20 cellular contexts compared by ENCODE assay signal in the genomic region with DNA sequence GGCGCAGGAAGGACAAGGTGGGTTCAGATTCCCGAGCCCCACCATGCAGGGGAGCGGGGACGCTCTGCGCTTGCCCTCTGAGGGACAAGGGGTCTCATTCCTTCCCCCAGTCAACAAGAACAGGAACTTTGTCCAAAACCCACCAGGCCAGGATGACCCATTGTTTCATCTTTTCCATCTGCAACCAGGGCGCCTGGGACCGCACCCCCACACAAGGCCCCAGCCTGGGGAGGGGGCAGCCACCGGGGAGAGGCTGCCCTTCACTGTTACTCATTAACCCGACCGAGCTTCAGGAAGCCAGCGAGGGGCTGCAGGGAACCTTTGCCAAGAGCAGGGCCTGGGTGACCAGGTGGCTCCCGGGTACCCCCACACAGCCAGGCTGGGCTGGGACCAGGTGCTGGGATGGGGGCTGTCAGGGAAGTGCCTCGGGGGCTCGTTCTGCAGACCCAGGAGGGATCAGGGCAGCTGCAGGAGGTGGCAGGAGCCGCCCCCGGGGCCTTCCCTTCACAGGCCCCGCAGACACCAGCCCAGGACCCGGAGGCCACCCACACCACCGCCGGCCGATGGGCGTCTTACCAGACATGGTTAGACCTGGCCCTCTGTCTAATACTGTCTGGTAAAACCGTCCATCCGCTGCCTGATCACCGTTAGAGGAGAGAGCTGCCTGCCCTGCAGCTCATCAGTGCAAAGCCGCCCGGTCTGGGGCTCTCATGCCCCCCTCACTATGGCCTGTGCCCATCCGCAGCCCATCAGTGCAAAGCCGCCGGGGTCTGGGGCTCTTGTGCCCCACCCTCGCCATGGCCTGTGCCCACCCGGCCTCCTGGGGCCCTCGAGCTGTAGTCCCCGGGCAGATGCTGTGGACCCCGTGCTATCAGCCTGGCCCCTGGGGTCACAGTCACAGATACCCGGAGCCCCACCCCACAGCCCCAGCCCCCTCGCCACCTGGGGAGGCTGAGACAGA. TPM values are rescaled to one million over a fixed set of nuclear protein-coding genes. Genes with fewer than 3 reads are reported as not detected.
DNase-seq lines count a peak whose midpoint lies in the region; ATAC-seq and TF ChIP-seq lines count a peak whose summit lies in the region.
"Had no signal": no experiment of that assay in that cellular context is flagged by ENCODE, and none has a peak within 500 bp of the region (broad histone marks: within the 10 kb centered on the region; RNA-seq: fewer than 3 reads in every experiment).

No MANE protein-coding gene starts in this region.

- H3K4me1 ChIP-seq in left ventricle myocardium inferior (peaks cover 5% of the 10 kb centered on the region), transverse colon (peaks cover 0 to 23% (median 9%) of the 10 kb centered on the region in 4 donors)
- H3K4me1 ChIP-seq: HAP-1 had no signal

- intact Hi-C loops in Right ventricle myocardium superior (cut with DNase I): no loop called here
- intact Hi-C loops in left ventricle myocardium inferior (cut with micrococcal nuclease): no loop called here
- intact Hi-C loops in left ventricle myocardium superior (cut with micrococcal nuclease): no loop called here
- intact Hi-C loops in transverse colon (cut with DNase I; ENCODE audit: low total_unique reads): no loop called here

- H3K36me3 ChIP-seq in left ventricle myocardium inferior: no peaks in the 10 kb centered on the region
- H3K36me3 ChIP-seq in transverse colon: no peaks in the 10 kb centered on the region
- H3K36me3 ChIP-seq: HAP-1, sigmoid colon had no signal

- H3K9me3 ChIP-seq in left ventricle myocardium inferior (replicated peaks) (no peaks in the 10 kb centered on the region), transverse colon (no peaks in the 10 kb centered on the region)
- H3K9me3 ChIP-seq: HAP-1, sigmoid colon, stomach had no signal

- H3K4me3 ChIP-seq in left ventricle myocardium inferior (no peak overlapping the region), transverse colon (no peak overlapping the region)
- H3K4me3 ChIP-seq: HAP-1, sigmoid colon had no signal

- TF ChIP-seq CTCF in left ventricle myocardium inferior (IDR thresholded peaks at IDR 0.05; ENCODE audit: borderline replicate concordance) (no peak), transverse colon (IDR thresholded peaks at IDR 0.05) (no peak)

- no peak for TF ChIP-seq POLR2A in transverse colon (IDR thresholded peaks at IDR 0.05)

- H3K27me3 ChIP-seq in left ventricle myocardium inferior (ENCODE audit: low read depth) (peaks cover 100% of the 10 kb centered on the region), transverse colon (peaks cover 45% of the 10 kb centered on the region)

- no peak overlapping the region for H3K27ac ChIP-seq in left ventricle myocardium inferior (replicated peaks)
- peak overlapping the region in 2 of 4 donors; percentile 98 for H3K27ac ChIP-seq in transverse colon
- H3K27ac ChIP-seq: sigmoid colon had no signal

- DNase-seq in Right ventricle myocardium superior (peak; percentile 36), left ventricle myocardium inferior (no peak), left ventricle myocardium superior (peak; percentile 21), transverse colon (peak; percentile 13), dedifferentiated amniotic fluid mesenchymal stem cell (ENCODE audit: extremely low spot score) (no peak)
- DNase-seq in activated CD4-positive, alpha-beta T cell treated with anti-CD3 and anti-CD28 coated beads for 4 hours: no peak
- DNase-seq: activated CD4-positive, CD25-positive, alpha-beta regulatory T cell treated with anti-CD3 and anti-CD28 coated beads, Interleukin-2, amount 50 U/mL, for 72 hours; activated CD8-positive, alpha-beta memory T cell treated with anti-CD3 and anti-CD28 coated beads, Interleukin-2, amount 10 ng/mL, durations not matched to agents 7 days and 5 days; CD4-positive, alpha-beta memory T cell; hippocampal formation; NCI-H1105; NCI-H526; occipital lobe; sigmoid colon; stimulated activated CD4-positive, alpha-beta T cell treated with anti-CD3 and anti-CD28 coated beads, Interleukin-1b, Interleukin-23, amount 100 ng/mL, for 48 hours; stomach; T-helper 9 cell had no signal

- ATAC-seq in Right ventricle myocardium superior (ENCODE audit: poor library complexity) (no peak), left ventricle myocardium superior (no peak)
- ATAC-seq: activated CD8-positive, alpha-beta memory T cell treated with anti-CD3 and anti-CD28 coated beads, Interleukin-2, amount 10 ng/mL, durations not matched to agents 7 days and 5 days had no signal

- in situ Hi-C loops in transverse colon (cut with MboI; ENCODE audit: low pct_ligation_motif_present in 1 of 4, low pct_unique_long_range_greater_than_20kb in 1 of 4, low sequenced_read_pairs in 3 of 4): no loop called here

- TF ChIP-seq EP300 in transverse colon (IDR thresholded peaks at IDR 0.05; ENCODE audit: low read depth): no peak

- WGBS in transverse colon (ENCODE audit: low coverage in 1 of 2), 2 donors: 69% methylated on average over 25 of the region's 37 CpGs; no CpG with 5 or more reads in 1 of the 2 donors

RNA-seq across cellular contexts. Expression of gene TTLL10, which starts 4.9 kb away (rescaled TPM):
- total RNA-seq in Right ventricle myocardium superior (0.22 TPM), left ventricle myocardium inferior (not detected), left ventricle myocardium superior (not detected), transverse colon (under 1 TPM in 2 of 4 donors, not detected in 2; 0.40 to 0.48 TPM)
- total RNA-seq: A673; activated CD8-positive, alpha-beta memory T cell treated with anti-CD3 and anti-CD28 coated beads, Interleukin-2, amount 10 ng/mL, durations not matched to agents 7 days and 5 days; CD4-positive, alpha-beta memory T cell; kidney epithelial cell; occipital lobe; sigmoid colon had no signal

RNA-seq across cellular contexts. Expression of gene TNFRSF18, which starts 37.7 kb away (rescaled TPM):
- total RNA-seq in Right ventricle myocardium superior (0.32 TPM), left ventricle myocardium inferior (not detected), left ventricle myocardium superior (0.32 TPM), transverse colon (1 to 10 TPM in 2 of 4 donors, not detected in 2; 3.3 to 7.9 TPM)
- total RNA-seq: occipital lobe had no signal

RNA-seq across cellular contexts. Expression of gene TNFRSF4, which starts 45.2 kb away (rescaled TPM):
- total RNA-seq in Right ventricle myocardium superior (2.1 TPM), left ventricle myocardium inferior (2.2 TPM), left ventricle myocardium superior (2.3 TPM), transverse colon (1 to 10 TPM in 1 of 4 donors, under 1 TPM in 1, not detected in 2; 0.55 to 4.8 TPM)
- total RNA-seq: occipital lobe had no signal

RNA-seq across cellular contexts. Expression of gene C1orf159, which starts 52.8 kb away (rescaled TPM):
- total RNA-seq in Right ventricle myocardium superior: 2.4 TPM
- total RNA-seq in left ventricle myocardium inferior: 3.8 TPM
- 4.0 TPM for total RNA-seq in left ventricle myocardium superior
- 100 to 1,000 TPM in 1 of 4 donors, 10 to 100 TPM in 3; 23.6 to 108 (median 47.3) TPM for total RNA-seq in transverse colon

Comparison
In these comparisons a context has a peak if more than half of its experiments do, and no peak if none do; other contexts are left out.
1. DNase-seq: peak in Right ventricle myocardium superior (single experiment), left ventricle myocardium superior (single experiment) and transverse colon (single experiment); none in left ventricle myocardium inferior (single experiment), dedifferentiated amniotic fluid mesenchymal stem cell (single experiment) and activated CD4-positive, alpha-beta T cell treated with anti-CD3 and anti-CD28 coated beads for 4 hours (0 of 2).